ENCODE assay signal across 10 cellular contexts in the genomic region with DNA sequence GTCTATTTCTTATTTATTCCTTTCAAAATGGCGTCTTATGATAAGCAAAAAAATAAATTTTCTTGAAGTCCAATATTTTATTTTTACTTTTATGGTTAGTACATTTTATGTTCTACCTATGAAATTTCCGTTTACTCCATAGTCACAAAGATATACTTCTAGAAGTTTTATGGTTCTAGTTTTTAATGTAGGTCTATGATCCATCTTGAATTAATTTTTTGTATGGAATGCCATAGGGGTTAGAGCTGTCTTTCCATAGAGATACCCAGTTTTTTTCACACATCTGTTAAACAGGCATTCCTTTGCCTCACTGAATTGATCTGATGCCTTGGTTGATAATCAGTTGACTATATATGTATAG. TPM values are rescaled to one million over a fixed set of nuclear protein-coding genes. Genes with fewer than 3 reads are reported as not detected.
DNase-seq lines count a peak whose midpoint lies in the region; ATAC-seq and TF ChIP-seq lines count a peak whose summit lies in the region.
"Had no signal": no experiment of that assay in that cellular context is flagged by ENCODE, and none has a peak within 500 bp of the region (broad histone marks: within the 10 kb centered on the region; RNA-seq: fewer than 3 reads in every experiment).

No MANE protein-coding gene starts in this region.

- no peaks in the 10 kb centered on the region for H3K79me2 ChIP-seq in fibroblast of lung (ENCODE audit: control insufficient read depth, insufficient read depth, low read length)

- POLR2A ChIA-PET in Caco-2 (lab: Charles Lee): interaction anchor here (1.2 kb wide), 1 partner anchor 147 kb away, joined by 4 read pairs; a partner anchor contains a TSS

- BruUV-seq in Caco-2 (replicated peaks; lab: Mats Ljungman, UMichigan): no TSS peak

- peaks cover 5% of the 10 kb centered on the region for H3K36me3 Mint-ChIP-seq in Caco-2 (ENCODE audit: insufficient read depth, unreplicated experiment)
- H3K36me3 Mint-ChIP-seq in activated naive CD4-positive, alpha-beta T cell treated with anti-CD3 and anti-CD28 coated beads for 36 hours (ENCODE audit: low read depth): no peaks in the 10 kb centered on the region

- H3K4me2 ChIP-seq in fibroblast of lung (ENCODE audit: extremely low read depth, insufficient read depth, low read length): peak overlapping the region; percentile 88

- in situ Hi-C loops in gastrocnemius medialis (cut with MboI; ENCODE audit: low sequenced_read_pairs in 4 of 4): no loop called here

- H4K20me1 ChIP-seq in fibroblast of lung (ENCODE audit: control insufficient read depth, extremely low read depth, insufficient read depth, low read length): no peaks in the 10 kb centered on the region

- H3K9ac ChIP-seq in fibroblast of lung (ENCODE audit: insufficient read depth, low read length): peak overlapping the region; percentile 40

- no peaks in the 10 kb centered on the region; the same call in 1 of the 2 replicates for H3K27me3 ChIP-seq in Caco-2 (replicated peaks; ENCODE audit: control insufficient read depth, insufficient read depth, low read length)
- H3K27me3 ChIP-seq in SJSA1 (replicated peaks): no peaks in the 10 kb centered on the region
- peaks cover 7% of the 10 kb centered on the region for H3K27me3 ChIP-seq in fibroblast of lung (ENCODE audit: control insufficient read depth, insufficient read depth, low read length)
- no peaks in the 10 kb centered on the region for H3K27me3 ChIP-seq in gastrocnemius medialis

- TF ChIP-seq POLR2A in gastrocnemius medialis (IDR thresholded peaks at IDR 0.05) (no peak), lower leg skin (IDR thresholded peaks at IDR 0.05) (no peak)

- H3K9me3 ChIP-seq in Caco-2 (peaks cover 11% of the 10 kb centered on the region), SJSA1 (replicated peaks) (no peaks in the 10 kb centered on the region), fibroblast of lung (ENCODE audit: control insufficient read depth, insufficient read depth, low read depth, low read length) (no peaks in the 10 kb centered on the region), gastrocnemius medialis (no peaks in the 10 kb centered on the region)

- no peaks in the 10 kb centered on the region for H3K4me1 Mint-ChIP-seq in Caco-2 (ENCODE audit: low read depth, unreplicated experiment)
- peaks cover 5% of the 10 kb centered on the region for H3K4me1 Mint-ChIP-seq in activated naive CD4-positive, alpha-beta T cell treated with anti-CD3 and anti-CD28 coated beads for 36 hours (ENCODE audit: low read depth)

- peaks cover 6% of the 10 kb centered on the region for H3K27me3 Mint-ChIP-seq in Caco-2 (ENCODE audit: insufficient read depth, unreplicated experiment)
- peaks cover 22% of the 10 kb centered on the region for H3K27me3 Mint-ChIP-seq in activated naive CD4-positive, alpha-beta T cell treated with anti-CD3 and anti-CD28 coated beads for 36 hours (ENCODE audit: low read depth)

- no peak for DNase-seq in Caco-2
- no peak for DNase-seq in SJSA1 (ENCODE audit: low read depth in 1 of 2, low spot score in 2 of 2)
- DNase-seq in fibroblast of lung (ENCODE audit: low read depth in 2 of 2): no peak
- no peak for DNase-seq in gastrocnemius medialis
- no peak for DNase-seq in EL
- DNase-seq in inferior parietal cortex (ENCODE audit: extremely low spot score): no peak
- no peak for DNase-seq in lower leg skin (ENCODE audit: low spot score in 2 of 2)
- DNase-seq in activated naive CD4-positive, alpha-beta T cell treated with anti-CD3 and anti-CD28 coated beads for 36 hours: no peak

- H2AFZ ChIP-seq in fibroblast of lung (ENCODE audit: low read length): no peak overlapping the region

- H3K9me3 Mint-ChIP-seq in Caco-2 (ENCODE audit: unreplicated experiment): no peaks in the 10 kb centered on the region
- peaks cover 6% of the 10 kb centered on the region for H3K9me3 Mint-ChIP-seq in activated naive CD4-positive, alpha-beta T cell treated with anti-CD3 and anti-CD28 coated beads for 36 hours

- H3K4me3 ChIP-seq in Caco-2 (ENCODE audit: low read depth, low read length) (peak overlapping the region; percentile 53), SJSA1 (peak overlapping the region; percentile 46), fibroblast of lung (replicated peaks in 1 of 4; ENCODE audit: control extremely low read depth in 1 of 4, insufficient read depth in 1 of 4, low read depth in 3 of 4, low read length in 4 of 4) (peak overlapping the region; percentile 36 to 71 (median 68)), gastrocnemius medialis (peak overlapping the region; percentile 42 to 54 (median 49)), lower leg skin (ENCODE audit: low read depth, poor library complexity, severe bottlenecking) (no peak overlapping the region)

- H3K36me3 ChIP-seq in Caco-2 (ENCODE audit: control insufficient read depth, insufficient read depth, low read length) (no peaks in the 10 kb centered on the region), SJSA1 (no peaks in the 10 kb centered on the region), fibroblast of lung (ENCODE audit: control insufficient read depth, insufficient read depth, low read length) (no peaks in the 10 kb centered on the region), gastrocnemius medialis (no peaks in the 10 kb centered on the region)

- H3K4me3 Mint-ChIP-seq in Caco-2 (ENCODE audit: unreplicated experiment): no peak overlapping the region
- no peak overlapping the region for H3K4me3 Mint-ChIP-seq in activated naive CD4-positive, alpha-beta T cell treated with anti-CD3 and anti-CD28 coated beads for 36 hours

- peak overlapping the region; percentile 71 for H3K27ac Mint-ChIP-seq in Caco-2 (ENCODE audit: unreplicated experiment)
- no peak overlapping the region for H3K27ac Mint-ChIP-seq in activated naive CD4-positive, alpha-beta T cell treated with anti-CD3 and anti-CD28 coated beads for 36 hours

- intact Hi-C loops in Caco-2 (cut with micrococcal nuclease; ENCODE audit: unreplicated experiment) (loop anchor here (2.0 kb wide), 1 partner anchor 74 kb away; no protein-coding TSS in a partner anchor), gastrocnemius medialis (cut with DNase I; ENCODE audit: low total_unique reads) (loop anchor here (5.0 kb wide), 1 partner anchor 86 kb away; a partner anchor contains a TSS), lower leg skin (cut with DNase I; ENCODE audit: low total_unique reads) (no loop called here)
- intact Hi-C loops in activated naive CD4-positive, alpha-beta T cell treated with anti-CD3 and anti-CD28 coated beads for 36 hours (cut with micrococcal nuclease): no loop called here

- TF ChIP-seq CTCF in Caco-2 (IDR thresholded peaks at IDR 0.05; ENCODE audit: insufficient read depth in 1 of 2, low read depth in 1 of 2, low read length in 1 of 2, severe bottlenecking in 1 of 2, unreplicated experiment in 1 of 2) (no peak), fibroblast of lung (conservative IDR thresholded peaks at IDR 0.05 in 1 of 2, IDR thresholded peaks at IDR 0.05 in 1 of 2; ENCODE audit: low read depth in 1 of 2, low read length in 2 of 2) (no peak), gastrocnemius medialis (IDR thresholded peaks at IDR 0.05 in 4 of 5, conservative IDR thresholded peaks at IDR 0.05 in 1 of 5) (no peak), lower leg skin (IDR thresholded peaks at IDR 0.05) (no peak)

- 6 to 7% methylated on average over 2 of the region's 2 CpGs for WGBS in lower leg skin, 2 donors

- no peaks in the 10 kb centered on the region; the same call in 1 of the 2 replicates for H3K4me1 ChIP-seq in Caco-2
- H3K4me1 ChIP-seq in SJSA1 (replicated peaks): peaks cover 27% of the 10 kb centered on the region
- H3K4me1 ChIP-seq in fibroblast of lung (ENCODE audit: control insufficient read depth, extremely low read depth, insufficient read depth, low read length): no peaks in the 10 kb centered on the region
- H3K4me1 ChIP-seq in gastrocnemius medialis: peaks cover 4 to 13% of the 10 kb centered on the region in 2 donors

- H3K27ac ChIP-seq in SJSA1 (peak overlapping the region; percentile 71), fibroblast of lung (ENCODE audit: insufficient read depth, low read length) (no peak overlapping the region), gastrocnemius medialis (peak overlapping the region; percentile 81 to 83 (median 82))

- no peak for ATAC-seq in gastrocnemius medialis

- CTCF ChIA-PET in Caco-2 (lab: Charles Lee): interaction anchor here (1.4 to 2.1 kb wide), 2 partner anchors 26 to 95 kb away, joined by 6 to 15 read pairs; no protein-coding TSS in a partner anchor
- CTCF ChIA-PET in activated naive CD4-positive, alpha-beta T cell treated with anti-CD3 and anti-CD28 coated beads for 36 hours (lab: Charles Lee): interaction anchor here (1.8 kb wide), 1 partner anchor 26 kb away, joined by 7 read pairs; no protein-coding TSS in a partner anchor

RNA-seq across cellular contexts. Expression of a gene that starts 24.9 kb away (rescaled TPM):
- total RNA-seq in Caco-2 (2022): not detected in 2 replicates
- total RNA-seq in SJSA1 (2014; rRNA removed; shearing (Covaris generic)): not detected in 2 replicates
- total RNA-seq in fibroblast of lung: not detected in 2 replicates
- not detected in 2 replicates for polyA plus RNA-seq in fibroblast of lung
- polyA plus RNA-seq in fibroblast of lung (2012): not detected in 2 replicates
- not detected in 2 replicates for polyA minus RNA-seq in fibroblast of lung (ENCODE audit: low replicate concordance)
- not detected for total RNA-seq in gastrocnemius medialis
- total RNA-seq in lower leg skin: 1 to 10 TPM in 1 of 4 donors, under 1 TPM in 2, not detected in 1; 0.72 to 2.0 (median 0.83) TPM
- total RNA-seq in activated naive CD4-positive, alpha-beta T cell treated with anti-CD3 and anti-CD28 coated beads for 36 hours: not detected
- total RNA-seq: H4, liver had no signal

Comparison
In these comparisons a context has a peak if more than half of its experiments do, and no peak if none do; other contexts are left out.
1. intact Hi-C loops: an anchor here in Caco-2 (2.0 kb wide) and gastrocnemius medialis (5.0 kb wide); none called in lower leg skin and activated naive CD4-positive, alpha-beta T cell treated with anti-CD3 and anti-CD28 coated beads for 36 hours.